8 cellular contexts compared by ENCODE assay signal in the genomic region with DNA sequence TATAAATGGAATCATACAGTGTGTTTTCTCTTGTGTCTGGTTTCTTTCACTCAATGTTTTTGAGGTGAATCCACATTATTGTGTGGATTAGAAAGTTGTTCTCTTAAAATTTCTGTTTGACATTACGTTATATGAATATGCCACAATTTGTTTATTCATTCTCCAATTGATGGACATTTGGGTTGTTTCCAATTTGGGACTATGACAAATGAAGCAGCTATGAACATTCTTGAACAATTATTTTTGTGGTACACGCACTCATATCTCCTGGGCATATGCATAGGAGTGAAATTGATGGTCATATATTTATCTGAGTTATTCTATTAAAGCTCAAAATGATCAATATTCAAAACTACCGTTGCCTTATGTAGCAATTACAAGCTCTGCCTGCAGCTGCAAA. TPM values are rescaled to one million over a fixed set of nuclear protein-coding genes. Genes with fewer than 3 reads are reported as not detected.
"Had no signal": no experiment of that assay in that cellular context is flagged by ENCODE, and none has a peak within 500 bp of the region (broad histone marks: within the 10 kb centered on the region; RNA-seq: fewer than 3 reads in every experiment).

No MANE protein-coding gene starts in this region.

- ATAC-seq: HepG2, K562 had no signal

- H3K27ac ChIP-seq: HL-60, KMS-11 had no signal

- FAIRE-seq: HepG2, HTR-8/SVneo, K562 had no signal

- DNase-seq: IMR-90, KBM-7, KG1 had no signal

- H3K9ac ChIP-seq: KMS-11 had no signal

- H3K4me2 ChIP-seq: KMS-11 had no signal

- H3K4me3 ChIP-seq: K562 had no signal

RNA-seq across cellular contexts. Expression of gene THRB, which starts 5.3 kb away (rescaled TPM):
- polyA plus RNA-seq: IMR-90 had no signal
